1 cellular context compared by ENCODE assay signal in the genomic region with DNA sequence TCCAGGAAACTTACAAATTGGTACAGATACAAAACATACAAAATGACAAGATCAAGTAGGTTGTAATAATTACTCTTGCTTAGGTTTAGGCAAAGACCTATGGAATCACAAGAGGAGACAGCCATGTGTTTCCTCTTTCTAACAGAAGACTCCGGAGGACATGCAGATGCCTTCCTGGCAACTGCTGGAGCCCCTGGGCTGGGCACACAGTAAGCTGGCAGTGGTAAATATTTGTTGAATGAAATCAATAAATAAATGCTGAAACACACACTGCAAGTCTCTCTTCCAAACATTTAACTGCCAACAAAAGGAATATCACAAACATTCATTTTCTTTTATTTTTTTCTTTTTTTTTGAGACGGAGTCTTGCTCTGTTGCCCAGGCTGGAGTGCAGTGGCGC.
TF ChIP-seq lines count a peak whose summit lies in the region.

No MANE protein-coding gene starts in this region.

TF ChIP-seq in IMR-90, 13 proteins besides CTCF, POLR2A, EP300 and RAD21:
- TF ChIP-seq NFE2L2 (IDR thresholded peaks at IDR 0.05; ENCODE audit: low read depth, low read length) (no peak), BHLHE40 (IDR thresholded peaks at IDR 0.05; ENCODE audit: low read depth, low read length) (no peak), CHD1 (IDR thresholded peaks at IDR 0.05; ENCODE audit: low read depth, low read length) (no peak), ELK1 (IDR thresholded peaks at IDR 0.05; ENCODE audit: borderline replicate concordance, low read depth, low read length) (no peak), MAFK (IDR thresholded peaks at IDR 0.05; ENCODE audit: low read depth, low read length) (no peak), SMC3 (IDR thresholded peaks at IDR 0.05; ENCODE audit: low read depth, low read length) (no peak), RCOR1 (IDR thresholded peaks at IDR 0.05; ENCODE audit: insufficient replicate concordance, low read length) (no peak), RFX5 (IDR thresholded peaks at IDR 0.05; ENCODE audit: low read depth, low read length) (no peak)
